ENCODE assay signal across 1 cellular context in the genomic region with DNA sequence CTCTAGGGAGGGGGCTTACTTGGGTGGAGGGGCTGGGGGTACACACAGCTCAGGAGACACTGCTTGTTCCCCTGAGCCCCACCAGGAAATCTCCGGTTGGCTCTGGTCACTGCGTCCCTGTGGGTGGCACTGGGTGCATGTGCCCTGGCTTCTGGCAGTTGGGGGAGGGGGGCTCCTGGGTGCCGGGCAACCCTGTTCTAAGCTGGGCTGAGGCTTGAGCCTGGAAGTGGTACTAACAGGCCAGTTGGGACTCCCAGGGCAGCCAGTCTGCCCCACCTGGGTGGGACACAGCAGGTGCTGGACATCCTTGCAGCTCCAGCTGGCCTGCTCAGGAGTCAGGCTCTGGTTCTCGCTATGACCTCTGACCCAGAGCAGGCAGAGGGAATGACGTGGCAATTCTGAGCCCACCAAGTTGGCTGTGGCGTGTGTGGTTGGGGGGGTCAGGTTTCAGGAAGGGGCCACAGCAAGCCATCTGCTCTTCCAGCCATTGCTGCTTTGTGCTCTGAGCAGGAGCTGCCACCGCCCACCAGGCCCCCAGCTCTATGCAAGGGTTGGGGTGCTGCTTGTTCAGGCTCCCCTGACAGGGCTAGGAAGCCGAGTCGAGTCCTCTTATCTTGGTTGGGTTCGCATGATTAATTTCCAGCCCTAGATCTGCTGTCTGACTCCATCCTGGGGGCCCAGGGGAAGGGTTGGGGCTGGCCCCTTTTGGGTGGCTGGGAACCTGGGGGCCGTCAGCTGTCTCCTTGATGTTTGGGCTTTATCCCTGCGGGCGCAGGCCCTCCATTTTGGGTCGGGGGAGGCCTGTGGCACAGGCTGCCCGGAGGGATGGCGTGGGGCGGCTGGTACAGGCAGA.
TF ChIP-seq lines count a peak whose summit lies in the region.

No MANE protein-coding gene starts in this region.

TF ChIP-seq in HepG2, 621 proteins besides CTCF, POLR2A, EP300 and RAD21 (continued from another document and continues in another):
- peak; percentile 11; the same call in 1 of the 2 replicates for TF ChIP-seq ZFX (CRISPR knock-in tag; IDR thresholded peaks at IDR 0.05; ENCODE audit: low read depth)
- TF ChIP-seq ATAD3A (CRISPR knock-in tag; IDR thresholded peaks at IDR 0.05) = peak; percentile 35; the same call in 1 of the 2 replicates
- TF ChIP-seq TSC22D2 (CRISPR knock-in tag; IDR thresholded peaks at IDR 0.05; ENCODE audit: borderline replicate concordance) = no peak; the same call in 1 of the 2 replicates
- TF ChIP-seq MXI1 (IDR thresholded peaks at IDR 0.05; ENCODE audit: borderline replicate concordance, low read depth, low read length) = no peak; the same call in 2 of the 3 replicates
- peak; percentile 94; the same call in 1 of the 2 replicates for TF ChIP-seq ZNF563 (CRISPR knock-in tag; IDR thresholded peaks at IDR 0.05)
- no peak; the same call in 1 of the 2 replicates for TF ChIP-seq ATF7-NPFF (CRISPR knock-in tag; IDR thresholded peaks at IDR 0.05; ENCODE audit: low read depth)
- peak; percentile 92 for TF ChIP-seq NFE2 (CRISPR knock-in tag; IDR thresholded peaks at IDR 0.05)
- TF ChIP-seq ZBTB46 (CRISPR knock-in tag; IDR thresholded peaks at IDR 0.05; ENCODE audit: borderline replicate concordance) = peak; percentile 91
- TF ChIP-seq ZNF775 (CRISPR knock-in tag; IDR thresholded peaks at IDR 0.05; ENCODE audit: borderline replicate concordance) = 0 out of 2 replicates have a peak, but pooled peaks have one; percentile 9
- peak; percentile 59; the same call in 1 of the 2 replicates for TF ChIP-seq ZSCAN31 (CRISPR knock-in tag; IDR thresholded peaks at IDR 0.05; ENCODE audit: low read depth)
- TF ChIP-seq ZNF3 (CRISPR knock-in tag; IDR thresholded peaks at IDR 0.05) = no peak
- TF ChIP-seq ATF6 (CRISPR knock-in tag; conservative IDR thresholded peaks at IDR 0.05) = no peak; the same call in 1 of the 2 replicates
- no peak for TF ChIP-seq TBP (CRISPR knock-in tag; IDR thresholded peaks at IDR 0.05)
- TF ChIP-seq NR0B2 (CRISPR knock-in tag; IDR thresholded peaks at IDR 0.05) = peak; percentile 82
- no peak for TF ChIP-seq ZNF496 (CRISPR knock-in tag; IDR thresholded peaks at IDR 0.05; ENCODE audit: insufficient replicate concordance)
- TF ChIP-seq THAP8 (CRISPR knock-in tag; IDR thresholded peaks at IDR 0.05; ENCODE audit: borderline replicate concordance) = 0 out of 2 replicates have a peak, but pooled peaks have one; percentile 49
- TF ChIP-seq MTF2 (CRISPR knock-in tag; IDR thresholded peaks at IDR 0.05; ENCODE audit: borderline replicate concordance) = peak; percentile 45; the same call in 1 of the 2 replicates
- TF ChIP-seq TAF15 (IDR thresholded peaks at IDR 0.05; ENCODE audit: low read depth, low read length, poor library complexity, severe bottlenecking) = peak; percentile 40
- TF ChIP-seq, protein P1, sequence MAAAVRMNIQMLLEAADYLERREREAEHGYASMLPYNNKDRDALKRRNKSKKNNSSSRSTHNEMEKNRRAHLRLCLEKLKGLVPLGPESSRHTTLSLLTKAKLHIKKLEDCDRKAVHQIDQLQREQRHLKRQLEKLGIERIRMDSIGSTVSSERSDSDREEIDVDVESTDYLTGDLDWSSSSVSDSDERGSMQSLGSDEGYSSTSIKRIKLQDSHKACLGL (CRISPR knock-in tag; IDR thresholded peaks at IDR 0.05) = peak; percentile 79
- TF ChIP-seq ZNF260 (CRISPR knock-in tag; IDR thresholded peaks at IDR 0.05; ENCODE audit: borderline replicate concordance, low read depth) = no peak; the same call in 1 of the 2 replicates
- 0 out of 2 replicates have a peak, but pooled peaks have one; percentile 24 for TF ChIP-seq ZNF383 (CRISPR knock-in tag; IDR thresholded peaks at IDR 0.05; ENCODE audit: borderline replicate concordance)
- TF ChIP-seq ZNF136 (CRISPR knock-in tag; IDR thresholded peaks at IDR 0.05; ENCODE audit: low read depth) = 0 out of 2 replicates have a peak, but pooled peaks have one; percentile 15
- TF ChIP-seq ZNF784 (CRISPR knock-in tag; IDR thresholded peaks at IDR 0.05; ENCODE audit: borderline replicate concordance) = peak; percentile 68
- TF ChIP-seq HNRNPH1 (optimal IDR thresholded peaks at IDR 0.05; ENCODE audit: low read depth, low read length) = peak; percentile 29
- no peak for TF ChIP-seq ZNF382 (CRISPR knock-in tag; IDR thresholded peaks at IDR 0.05; ENCODE audit: borderline replicate concordance)
- TF ChIP-seq, protein P2, sequence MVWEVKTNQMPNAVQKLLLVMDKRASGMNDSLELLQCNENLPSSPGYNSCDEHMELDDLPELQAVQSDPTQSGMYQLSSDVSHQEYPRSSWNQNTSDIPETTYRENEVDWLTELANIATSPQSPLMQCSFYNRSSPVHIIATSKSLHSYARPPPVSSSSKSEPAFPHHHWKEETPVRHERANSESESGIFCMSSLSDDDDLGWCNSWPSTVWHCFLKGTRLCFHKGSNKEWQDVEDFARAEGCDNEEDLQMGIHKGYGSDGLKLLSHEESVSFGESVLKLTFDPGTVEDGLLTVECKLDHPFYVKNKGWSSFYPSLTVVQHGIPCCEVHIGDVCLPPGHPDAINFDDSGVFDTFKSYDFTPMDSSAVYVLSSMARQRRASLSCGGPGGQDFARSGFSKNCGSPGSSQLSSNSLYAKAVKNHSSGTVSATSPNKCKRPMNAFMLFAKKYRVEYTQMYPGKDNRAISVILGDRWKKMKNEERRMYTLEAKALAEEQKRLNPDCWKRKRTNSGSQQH (CRISPR knock-in tag; IDR thresholded peaks at IDR 0.05; ENCODE audit: low read depth) = 0 out of 2 replicates have a peak, but pooled peaks have one; percentile 20
- TF ChIP-seq ZBTB42 (CRISPR knock-in tag; IDR thresholded peaks at IDR 0.05) = no peak
- no peak for TF ChIP-seq HDAC6 (IDR thresholded peaks at IDR 0.05; ENCODE audit: low read depth, low read length)
- TF ChIP-seq, protein P3, sequence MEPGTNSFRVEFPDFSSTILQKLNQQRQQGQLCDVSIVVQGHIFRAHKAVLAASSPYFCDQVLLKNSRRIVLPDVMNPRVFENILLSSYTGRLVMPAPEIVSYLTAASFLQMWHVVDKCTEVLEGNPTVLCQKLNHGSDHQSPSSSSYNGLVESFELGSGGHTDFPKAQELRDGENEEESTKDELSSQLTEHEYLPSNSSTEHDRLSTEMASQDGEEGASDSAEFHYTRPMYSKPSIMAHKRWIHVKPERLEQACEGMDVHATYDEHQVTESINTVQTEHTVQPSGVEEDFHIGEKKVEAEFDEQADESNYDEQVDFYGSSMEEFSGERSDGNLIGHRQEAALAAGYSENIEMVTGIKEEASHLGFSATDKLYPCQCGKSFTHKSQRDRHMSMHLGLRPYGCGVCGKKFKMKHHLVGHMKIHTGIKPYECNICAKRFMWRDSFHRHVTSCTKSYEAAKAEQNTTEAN (CRISPR knock-in tag; conservative IDR thresholded peaks at IDR 0.05) = 0 out of 2 replicates have a peak, but pooled peaks have one; percentile 3
- TF ChIP-seq, protein P4, sequence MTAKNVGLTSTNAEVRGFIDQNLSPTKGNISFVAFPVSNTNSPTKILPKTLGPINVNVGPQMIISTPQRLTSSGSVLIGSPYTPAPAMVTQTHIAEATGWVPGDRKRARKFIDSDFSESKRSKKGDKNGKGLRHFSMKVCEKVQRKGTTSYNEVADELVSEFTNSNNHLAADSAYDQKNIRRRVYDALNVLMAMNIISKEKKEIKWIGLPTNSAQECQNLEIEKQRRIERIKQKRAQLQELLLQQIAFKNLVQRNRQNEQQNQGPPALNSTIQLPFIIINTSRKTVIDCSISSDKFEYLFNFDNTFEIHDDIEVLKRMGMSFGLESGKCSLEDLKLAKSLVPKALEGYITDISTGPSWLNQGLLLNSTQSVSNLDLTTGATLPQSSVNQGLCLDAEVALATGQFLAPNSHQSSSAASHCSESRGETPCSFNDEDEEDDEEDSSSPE (CRISPR knock-in tag; IDR thresholded peaks at IDR 0.05) = peak; percentile 31; the same call in 1 of the 2 replicates
- TF ChIP-seq, protein P5, sequence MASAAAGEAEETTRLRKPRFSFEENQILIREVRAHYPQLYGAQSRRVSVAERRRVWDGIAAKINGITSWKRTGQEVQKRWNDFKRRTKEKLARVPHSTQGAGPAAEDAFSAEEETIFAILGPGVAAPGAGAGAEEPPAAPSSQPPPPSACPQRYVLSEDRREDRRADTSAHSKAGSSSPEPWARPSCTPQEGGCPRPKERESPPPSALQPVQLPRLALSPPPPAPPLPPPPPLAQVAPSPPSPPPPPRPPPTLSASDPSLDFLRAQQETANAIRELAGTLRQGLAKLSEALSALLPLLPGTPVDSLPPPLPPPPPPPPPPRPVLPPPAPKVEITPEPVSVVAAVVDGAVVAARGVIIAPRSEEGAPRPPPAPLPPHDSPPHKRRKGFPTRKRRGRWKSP (CRISPR knock-in tag; IDR thresholded peaks at IDR 0.05) = peak; percentile 13; the same call in 1 of the 2 replicates
- peak; percentile 30 for TF ChIP-seq RBM39 (IDR thresholded peaks at IDR 0.05; ENCODE audit: low read depth, low read length, poor library complexity, severe bottlenecking)
- peak; percentile 67; the same call in 1 of the 2 replicates for TF ChIP-seq CREM (IDR thresholded peaks at IDR 0.05)
- peak; percentile 11; the same call in 1 of the 2 replicates for TF ChIP-seq CREM (CRISPR knock-in tag; IDR thresholded peaks at IDR 0.05)
- TF ChIP-seq KDM5A (IDR thresholded peaks at IDR 0.05; ENCODE audit: borderline replicate concordance, low read length) = 0 out of 2 replicates have a peak, but pooled peaks have one; percentile 52
- TF ChIP-seq TCF12 (IDR thresholded peaks at IDR 0.05) = no peak
- TF ChIP-seq TCF12 (CRISPR knock-in tag; IDR thresholded peaks at IDR 0.05) = peak; percentile 75; the same call in 1 of the 2 replicates
- TF ChIP-seq CCAR2 (optimal IDR thresholded peaks at IDR 0.05; ENCODE audit: low read depth, low read length) = peak; percentile 79
- peak; percentile 98 for TF ChIP-seq AGO2 (optimal IDR thresholded peaks at IDR 0.05; ENCODE audit: low read depth, low read length)
- TF ChIP-seq, protein P6, sequence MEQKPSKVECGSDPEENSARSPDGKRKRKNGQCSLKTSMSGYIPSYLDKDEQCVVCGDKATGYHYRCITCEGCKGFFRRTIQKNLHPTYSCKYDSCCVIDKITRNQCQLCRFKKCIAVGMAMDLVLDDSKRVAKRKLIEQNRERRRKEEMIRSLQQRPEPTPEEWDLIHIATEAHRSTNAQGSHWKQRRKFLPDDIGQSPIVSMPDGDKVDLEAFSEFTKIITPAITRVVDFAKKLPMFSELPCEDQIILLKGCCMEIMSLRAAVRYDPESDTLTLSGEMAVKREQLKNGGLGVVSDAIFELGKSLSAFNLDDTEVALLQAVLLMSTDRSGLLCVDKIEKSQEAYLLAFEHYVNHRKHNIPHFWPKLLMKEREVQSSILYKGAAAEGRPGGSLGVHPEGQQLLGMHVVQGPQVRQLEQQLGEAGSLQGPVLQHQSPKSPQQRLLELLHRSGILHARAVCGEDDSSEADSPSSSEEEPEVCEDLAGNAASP (CRISPR knock-in tag; IDR thresholded peaks at IDR 0.05; ENCODE audit: borderline replicate concordance) = peak; percentile 32; the same call in 1 of the 2 replicates
- no peak; the same call in 1 of the 2 replicates for TF ChIP-seq GABPB1 (CRISPR knock-in tag; IDR thresholded peaks at IDR 0.05)
